Comparison of ENCODE assay signal across 26 cellular contexts in genomic region chr3:167671878-167672427, GRCh38. TPM values are rescaled to one million over a fixed set of nuclear protein-coding genes. Genes with fewer than 3 reads are reported as not detected.
"Had no signal": no experiment of that assay in that cellular context is flagged by ENCODE, and none has a peak within 500 bp of the region (broad histone marks: within the 10 kb centered on the region; RNA-seq: fewer than 3 reads in every experiment).

No MANE protein-coding gene starts in this region.

- DNase-seq: activated B cell treated with CpG ODN at 0.5 μM for 24 hours; activated CD4-positive, alpha-beta T cell treated with anti-CD3 and anti-CD28 coated beads for 1 hour; activated CD4-positive, alpha-beta T cell treated with anti-CD3 and anti-CD28 coated beads, Interleukin-2, amount 10 ng/mL, durations not matched to agents 24 days and 14 days; activated CD4-positive, alpha-beta T cell treated with anti-CD3 and anti-CD28 coated beads, Interleukin-2, amount 50 U/mL, for 48 hours; activated CD8-positive, alpha-beta memory T cell treated with anti-CD3 and anti-CD28 coated beads, Interleukin-2, amount 10 ng/mL, durations not matched to agents 7 days and 5 days; activated gamma-delta T cell; activated naive CD4-positive, alpha-beta T cell treated with anti-CD3 and anti-CD28 coated beads for 36 hours; activated T-cell treated with anti-CD3 and anti-CD28 coated beads, Interleukin-2, amount 50 U/mL, for 4 hours; brain microvascular endothelial cell; MG63; NCI-H1048; NCI-H1930; NCI-H2171 treated with DMSO at 0.1 percent for 48 hours; NCI-H345; NCI-H510A; NCI-H526 treated with DMSO at 0.1 percent for 48 hours; NCI-H82; SIG-M5; T-cell; T-helper 2 cell; T1000 had no signal

- H3K4me3 Mint-ChIP-seq: activated B cell treated with CpG ODN at 0.5 μM for 24 hours; activated CD4-positive, alpha-beta T cell treated with anti-CD3 and anti-CD28 coated beads, Interleukin-2, amount 10 ng/mL, durations not matched to agents 24 days and 14 days; activated CD8-positive, alpha-beta memory T cell treated with anti-CD3 and anti-CD28 coated beads, Interleukin-2, amount 10 ng/mL, durations not matched to agents 7 days and 5 days; activated naive CD4-positive, alpha-beta T cell treated with anti-CD3 and anti-CD28 coated beads for 36 hours; activated naive CD8-positive, alpha-beta T cell; activated T-cell treated with anti-CD3 and anti-CD28 coated beads, Interleukin-2, amount 50 U/mL, for 4 hours; activated T-helper 17 cell treated with anti-CD3 and anti-CD28 coated beads, Interleukin-2, amount 50 U/mL, for 72 hours; T-cell had no signal

- H3K4me1 Mint-ChIP-seq: activated B cell treated with CpG ODN at 0.5 μM for 24 hours; activated CD4-positive, alpha-beta T cell treated with anti-CD3 and anti-CD28 coated beads, Interleukin-2, amount 10 ng/mL, durations not matched to agents 24 days and 14 days; activated CD8-positive, alpha-beta memory T cell treated with anti-CD3 and anti-CD28 coated beads, Interleukin-2, amount 10 ng/mL, durations not matched to agents 7 days and 5 days; activated T-helper 17 cell treated with anti-CD3 and anti-CD28 coated beads, Interleukin-2, amount 50 U/mL, for 72 hours; T-cell had no signal

- H3K27me3 ChIP-seq: brain microvascular endothelial cell, cardiac muscle cell, MG63 had no signal

- H3K27me3 Mint-ChIP-seq: activated B cell treated with CpG ODN at 0.5 μM for 24 hours; activated CD4-positive, alpha-beta T cell treated with anti-CD3 and anti-CD28 coated beads, Interleukin-2, amount 10 ng/mL, durations not matched to agents 24 days and 14 days; activated CD8-positive, alpha-beta memory T cell treated with anti-CD3 and anti-CD28 coated beads, Interleukin-2, amount 10 ng/mL, durations not matched to agents 7 days and 5 days; activated naive CD8-positive, alpha-beta T cell; activated T-helper 17 cell treated with anti-CD3 and anti-CD28 coated beads, Interleukin-2, amount 50 U/mL, for 72 hours; T-cell had no signal

- FAIRE-seq: TTC549 had no signal

- H3K36me3 ChIP-seq: cardiac muscle cell had no signal

- H3K27ac ChIP-seq: brain microvascular endothelial cell, cardiac muscle cell had no signal

- ATAC-seq: activated CD8-positive, alpha-beta memory T cell treated with anti-CD3 and anti-CD28 coated beads, Interleukin-2, amount 10 ng/mL, durations not matched to agents 7 days and 5 days; activated T-cell treated with anti-CD3 and anti-CD28 coated beads, Interleukin-2, amount 50 U/mL, for 4 hours; activated T-helper 17 cell treated with anti-CD3 and anti-CD28 coated beads, Interleukin-2, amount 50 U/mL, for 72 hours; T-cell had no signal

- H3K4me3 ChIP-seq: cardiac muscle cell, MG63 had no signal

- H3K27ac Mint-ChIP-seq: activated B cell treated with CpG ODN at 0.5 μM for 24 hours; activated CD4-positive, alpha-beta T cell treated with anti-CD3 and anti-CD28 coated beads, Interleukin-2, amount 10 ng/mL, durations not matched to agents 24 days and 14 days; activated CD8-positive, alpha-beta memory T cell treated with anti-CD3 and anti-CD28 coated beads, Interleukin-2, amount 10 ng/mL, durations not matched to agents 7 days and 5 days; activated naive CD4-positive, alpha-beta T cell treated with anti-CD3 and anti-CD28 coated beads for 36 hours; activated naive CD8-positive, alpha-beta T cell; activated T-helper 17 cell treated with anti-CD3 and anti-CD28 coated beads, Interleukin-2, amount 50 U/mL, for 72 hours; T-cell had no signal

RNA-seq across cellular contexts. Expression of gene WDR49, which starts 18.2 kb away (rescaled TPM):
- total RNA-seq: activated CD8-positive, alpha-beta memory T cell treated with anti-CD3 and anti-CD28 coated beads, Interleukin-2, amount 10 ng/mL, durations not matched to agents 7 days and 5 days; activated naive CD4-positive, alpha-beta T cell treated with anti-CD3 and anti-CD28 coated beads for 36 hours; OCI-LY7 had no signal
- polyA plus RNA-seq: cardiac muscle cell had no signal
